24 cellular contexts compared by ENCODE assay signal in genomic region chr2:199895406-199895805, GRCh38. TPM values are rescaled to one million over a fixed set of nuclear protein-coding genes. Genes with fewer than 3 reads are reported as not detected.
"Had no signal": no experiment of that assay in that cellular context is flagged by ENCODE, and none has a peak within 500 bp of the region (broad histone marks: within the 10 kb centered on the region; RNA-seq: fewer than 3 reads in every experiment).

No MANE protein-coding gene starts in this region.

- H3K4me1 Mint-ChIP-seq: activated T-helper 17 cell treated with anti-CD3 and anti-CD28 coated beads, Interleukin-2, amount 50 U/mL, for 72 hours; central memory CD8-positive, alpha-beta T cell; mesothelial cell of epicardium; naive thymus-derived CD8-positive, alpha-beta T cell; stimulated activated memory B cell treated with anti-CD40 and anti-IgM and Interleukin-4, amounts not matched to agents 10 μg/mL and 1 μg/mL and 100 μg/mL, for 72 hours; WTC11 had no signal

- H3K4me3 ChIP-seq: adrenal gland, breast epithelium, left ventricle myocardium inferior, neural progenitor cell, sigmoid colon, smooth muscle cell, testis, uterus had no signal

- ATAC-seq: activated naive CD4-positive, alpha-beta T cell treated with anti-CD3 and anti-CD28 coated beads, Interleukin-2, amount 50 U/mL, for 72 hours; activated T-helper 17 cell treated with anti-CD3 and anti-CD28 coated beads, Interleukin-2, amount 50 U/mL, for 72 hours; foreskin keratinocyte; naive thymus-derived CD8-positive, alpha-beta T cell; stimulated activated memory B cell treated with anti-CD40 and anti-IgM and Interleukin-4, amounts not matched to agents 10 μg/mL and 1 μg/mL and 100 μg/mL, for 72 hours; WTC11 had no signal

- H3K9me3 Mint-ChIP-seq: activated naive CD4-positive, alpha-beta T cell treated with anti-CD3 and anti-CD28 coated beads, Interleukin-2, amount 50 U/mL, for 72 hours; activated T-helper 17 cell treated with anti-CD3 and anti-CD28 coated beads, Interleukin-2, amount 50 U/mL, for 72 hours; central memory CD8-positive, alpha-beta T cell; mesothelial cell of epicardium; naive thymus-derived CD8-positive, alpha-beta T cell; WTC11 had no signal

- H3K36me3 Mint-ChIP-seq: activated naive CD4-positive, alpha-beta T cell treated with anti-CD3 and anti-CD28 coated beads, Interleukin-2, amount 50 U/mL, for 72 hours; mesothelial cell of epicardium; naive thymus-derived CD8-positive, alpha-beta T cell; neural progenitor cell; WTC11 had no signal

- H3K4me1 ChIP-seq: breast epithelium, foreskin keratinocyte, left ventricle myocardium inferior, sigmoid colon, testis, uterus had no signal

- H3K9me3 ChIP-seq: adrenal gland, breast epithelium, testis, uterus had no signal

- H3K4me3 Mint-ChIP-seq: activated T-helper 17 cell treated with anti-CD3 and anti-CD28 coated beads, Interleukin-2, amount 50 U/mL, for 72 hours; central memory CD8-positive, alpha-beta T cell; mesothelial cell of epicardium; naive thymus-derived CD8-positive, alpha-beta T cell; neural progenitor cell; stimulated activated memory B cell treated with anti-CD40 and anti-IgM and Interleukin-4, amounts not matched to agents 10 μg/mL and 1 μg/mL and 100 μg/mL, for 72 hours; WTC11 had no signal

- H3K36me3 ChIP-seq: adrenal gland, breast epithelium, left ventricle myocardium inferior, neural progenitor cell, sigmoid colon, uterus had no signal

- H3K27me3 ChIP-seq: adrenal gland, breast epithelium, neural progenitor cell, sigmoid colon, testis, uterus had no signal

- H3K27me3 Mint-ChIP-seq: stimulated activated memory B cell treated with anti-CD40 and anti-IgM and Interleukin-4, amounts not matched to agents 10 μg/mL and 1 μg/mL and 100 μg/mL, for 72 hours had no signal

- DNase-seq: activated T-cell treated with anti-CD3 and anti-CD28 coated beads, Interleukin-2, amount 50 U/mL, for 1 hour; adrenal gland; effector memory CD4-positive, alpha-beta T cell; foreskin keratinocyte; kidney glomerular epithelial cell; left ventricle myocardium inferior; naive thymus-derived CD8-positive, alpha-beta T cell; posterior cingulate gyrus; retina; sigmoid colon; stimulated activated CD4-positive, alpha-beta T cell treated with anti-CD3 and anti-CD28 coated beads, Interleukin-15, amount 100 ng/mL, for 24 hours; T1000; testis; trophoblast cell; uterus had no signal

- H3K27ac ChIP-seq: adrenal gland, breast epithelium, foreskin keratinocyte, left ventricle myocardium inferior, neural progenitor cell, sigmoid colon, testis, uterus had no signal

- H3K27ac Mint-ChIP-seq: activated naive CD4-positive, alpha-beta T cell treated with anti-CD3 and anti-CD28 coated beads, Interleukin-2, amount 50 U/mL, for 72 hours; activated T-helper 17 cell treated with anti-CD3 and anti-CD28 coated beads, Interleukin-2, amount 50 U/mL, for 72 hours; mesothelial cell of epicardium; naive thymus-derived CD8-positive, alpha-beta T cell; neural progenitor cell; stimulated activated memory B cell treated with anti-CD40 and anti-IgM and Interleukin-4, amounts not matched to agents 10 μg/mL and 1 μg/mL and 100 μg/mL, for 72 hours; WTC11 had no signal

RNA-seq across cellular contexts. Expression of gene FTCDNL1, which starts 44.4 kb away (rescaled TPM):
- total RNA-seq: smooth muscle cell had no signal
